In the genomic region with DNA sequence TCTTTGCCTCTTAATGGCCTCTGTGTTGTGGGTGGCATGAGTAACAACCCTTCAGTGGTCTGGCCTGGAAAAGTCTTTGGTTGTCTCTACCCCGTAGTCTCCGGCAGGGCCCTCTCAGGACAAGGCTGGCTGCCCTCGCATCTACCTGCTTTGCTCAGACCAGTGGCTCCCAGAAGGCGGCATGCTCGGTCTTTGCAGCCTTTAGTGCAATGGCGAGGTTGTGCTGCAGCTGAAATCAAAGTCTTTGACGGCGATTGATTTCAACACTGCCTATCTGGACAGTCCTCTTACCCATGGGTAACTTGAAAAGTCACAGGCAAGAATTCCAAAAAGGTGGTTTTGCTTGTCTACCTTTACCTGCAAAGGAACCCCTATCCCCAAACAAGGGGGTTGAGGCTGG, we compare ENCODE assay signal across 25 cellular contexts.
DNase-seq lines count a peak whose midpoint lies in the region; ATAC-seq, FAIRE-seq and TF ChIP-seq lines count a peak whose summit lies in the region.
"Had no signal": no experiment of that assay in that cellular context is flagged by ENCODE, and none has a peak within 500 bp of the region (broad histone marks: within the 10 kb centered on the region; RNA-seq: fewer than 3 reads in every experiment).

No MANE protein-coding gene starts in this region.

- H3K27me3 Mint-ChIP-seq in HFFc6 (ENCODE audit: insufficient read depth), result peaks cover 2% of the 10 kb centered on the region; the same call in 1 of the 2 replicates
- H3K27me3 Mint-ChIP-seq: B cell, T-cell had no signal

- TF ChIP-seq CTCF in GM12878 (IDR thresholded peaks at IDR 0.05 in 2 of 3, conservative IDR thresholded peaks at IDR 0.05 in 1 of 3; ENCODE audit: control insufficient read depth in 2 of 3, extremely low read depth in 1 of 3, insufficient read depth in 1 of 3, low read depth in 3 of 3, low read length in 3 of 3), result no peak
- peak; percentile 17; the same call in 1 of the 2 replicates for TF ChIP-seq CTCF in HepG2 (CRISPR knock-in tag; IDR thresholded peaks at IDR 0.05)
- TF ChIP-seq CTCF in psoas muscle (IDR thresholded peaks at IDR 0.05), result no peak
- TF ChIP-seq CTCF in HFFc6 (IDR thresholded peaks at IDR 0.05), result no peak

- SMC1A ChIA-PET in GM12878 (lab: Charles Lee; ENCODE audit: uncharacterized antibody, unreplicated experiment), result interaction anchor here (0.7 to 22.2 kb wide), 23 partner anchors 9 to 236 kb away, joined by 3 to 682 read pairs (median 4); partner anchors contain the start of gene MALT1

- H3K27me3 ChIP-seq in GM12878 (replicated peaks in 1 of 2; ENCODE audit: control insufficient read depth in 2 of 2, insufficient read depth in 2 of 2, low read length in 1 of 2) (no peaks in the 10 kb centered on the region), HepG2 (ENCODE audit: control insufficient read depth in 1 of 2, insufficient read depth in 2 of 2, low read length in 2 of 2) (no peaks in the 10 kb centered on the region), psoas muscle (ENCODE audit: insufficient read depth in 3 of 3, low read length in 2 of 3) (no peaks in the 10 kb centered on the region)
- H3K27me3 ChIP-seq: MG63 had no signal

- peaks cover 2% of the 10 kb centered on the region; the same call in 1 of the 3 replicates for H3K9me3 ChIP-seq in GM12878 (replicated peaks; ENCODE audit: control insufficient read depth, insufficient read depth, low read length)
- H3K9me3 ChIP-seq in HepG2 (ENCODE audit: low read length), result no peaks in the 10 kb centered on the region
- H3K9me3 ChIP-seq in psoas muscle, result no peaks in the 10 kb centered on the region
- H3K9me3 ChIP-seq: MG63 had no signal

- BruUV-seq in GM12878 (replicated peaks; lab: Mats Ljungman, UMichigan) (no TSS peak), HepG2 (replicated peaks; lab: Mats Ljungman, UMichigan) (no TSS peak)

- FAIRE-seq in GM12891 (lab: Jason Lieb, UNC), result peak; percentile 52
- FAIRE-seq in GM12878 (lab: Jason Lieb, UNC), result no peak
- FAIRE-seq in HepG2 (lab: Jason Lieb, UNC), result no peak
- FAIRE-seq: HTR-8/SVneo had no signal

- H4K20me1 ChIP-seq in GM12878 (ENCODE audit: control insufficient read depth, insufficient read depth), result no peaks in the 10 kb centered on the region
- no peaks in the 10 kb centered on the region for H4K20me1 ChIP-seq in HepG2 (ENCODE audit: insufficient read depth, low read length)

- no peak overlapping the region for H3K9ac ChIP-seq in GM12878 (ENCODE audit: control insufficient read depth, insufficient read depth, low read length)
- no peak overlapping the region for H3K9ac ChIP-seq in HepG2 (ENCODE audit: insufficient read depth, low read depth, low read length)

- H3K27ac ChIP-seq in GM12878 (ENCODE audit: control insufficient read depth, insufficient read depth) (peak overlapping the region; percentile 100), HepG2 (ENCODE audit: extremely low read length, insufficient read depth, low read length) (no peak overlapping the region), psoas muscle (peak overlapping the region; percentile 49)
- H3K27ac ChIP-seq: RWPE1 had no signal

- H3K4me1 Mint-ChIP-seq in HFFc6 (ENCODE audit: low read depth), result peaks cover 7% of the 10 kb centered on the region

- TF ChIP-seq RAD21 in GM12878 (IDR thresholded peaks at IDR 0.05; ENCODE audit: insufficient read depth, low read depth, low read length) (no peak), HepG2 (CRISPR knock-in tag; IDR thresholded peaks at IDR 0.05) (no peak)

- H3K4me2 ChIP-seq in GM12878 (ENCODE audit: control insufficient read depth, insufficient read depth) (peak overlapping the region; percentile 76; the same call in 1 of the 2 replicates), HepG2 (ENCODE audit: low read depth, low read length) (no peak overlapping the region)

- no peak overlapping the region for H3K27ac Mint-ChIP-seq in HFFc6
- H3K27ac Mint-ChIP-seq: B cell; CD4-positive, CD25-positive, alpha-beta regulatory T cell; T-cell had no signal

- no peak overlapping the region for H3K4me3 Mint-ChIP-seq in HFFc6
- H3K4me3 Mint-ChIP-seq: B cell; CD4-positive, CD25-positive, alpha-beta regulatory T cell; T-cell had no signal

- no peaks in the 10 kb centered on the region for H3K9me3 Mint-ChIP-seq in HFFc6
- H3K9me3 Mint-ChIP-seq: CD4-positive, CD25-positive, alpha-beta regulatory T cell; T-cell had no signal

- ATAC-seq in GM12878 (no peak), HepG2 (no peak), psoas muscle (no peak), GM18861 (IDR thresholded peaks at IDR 0.05; ENCODE audit: unreplicated experiment) (no peak)
- ATAC-seq: Panc1, T-cell had no signal

- CTCF ChIA-PET in GM12878 (lab: Yijun Ruan, JAX) (interaction anchor here (0.9 to 20.7 kb wide), 12 partner anchors 9 to 232 kb away, joined by 3 to 743 read pairs (median 4); no protein-coding TSS in a partner anchor), HepG2 (lab: Yijun Ruan, JAX; ENCODE audit: low intra/inter-chr PET ratio, low total read pairs) (no interaction called here)

- H2AFZ ChIP-seq in GM12878 (ENCODE audit: control insufficient read depth, low read depth, low read length), result no peak overlapping the region
- H2AFZ ChIP-seq in HepG2 (ENCODE audit: low read length), result no peak overlapping the region

- TF ChIP-seq POLR2A in GM12891 (IDR thresholded peaks at IDR 0.05; ENCODE audit: low read depth, low read length) (no peak), GM12878 (IDR thresholded peaks at IDR 0.05; ENCODE audit: low read depth, low read length) (no peak), HepG2 (IDR thresholded peaks at IDR 0.05; ENCODE audit: insufficient read depth in 1 of 2, low read depth in 2 of 2, low read length in 2 of 2) (no peak)

- H3K4me1 ChIP-seq in GM12878 (ENCODE audit: control insufficient read depth, insufficient read depth, low read length) (peaks cover 18% of the 10 kb centered on the region), HepG2 (ENCODE audit: insufficient read depth, low read length) (peaks cover 57% of the 10 kb centered on the region), psoas muscle (peaks cover under 1% of the 10 kb centered on the region)

- RAD21 ChIA-PET in GM12878 (lab: Charles Lee; ENCODE audit: unreplicated experiment), result interaction anchor here (0.7 to 21.3 kb wide), 19 partner anchors 9 to 233 kb away, joined by 3 to 522 read pairs (median 5); partner anchors contain the start of gene MALT1

- H3K4me3 ChIP-seq in GM12878 (peak overlapping the region; percentile 77; the same call in 1 of the 2 replicates), HepG2 (replicated peaks in 1 of 3; ENCODE audit: insufficient read depth in 1 of 3, low read depth in 2 of 3, low read length in 3 of 3) (no peak overlapping the region), psoas muscle (no peak overlapping the region)
- H3K4me3 ChIP-seq: MG63 had no signal

- TF ChIP-seq EP300 in GM12878 (IDR thresholded peaks at IDR 0.05; ENCODE audit: borderline replicate concordance in 1 of 2, control insufficient read depth in 1 of 2, low read depth in 2 of 2, low read length in 2 of 2) (no peak), HepG2 (IDR thresholded peaks at IDR 0.05; ENCODE audit: low read depth in 2 of 2, low read length in 2 of 2) (no peak), HepG2 (CRISPR knock-in tag; IDR thresholded peaks at IDR 0.05; ENCODE audit: borderline replicate concordance) (no peak)

- DNase-seq in GM12891 (ENCODE audit: insufficient read length, low spot score), result no peak
- no peak for DNase-seq in GM12878 (ENCODE audit: low read depth, low spot score)
- no peak for DNase-seq in HepG2 (ENCODE audit: low spot score)
- DNase-seq in psoas muscle, result no peak
- DNase-seq in glomerular visceral epithelial cell (ENCODE audit: extremely low spot score), result no peak
- DNase-seq in HFFc6, result no peak
- DNase-seq: CD4-positive, CD25-positive, alpha-beta regulatory T cell; DMS53; H7; KG1; MG63; NCI-H1417; NCI-H187; NCI-H2081 treated with DMSO at 0.1 percent for 48 hours; NCI-H2171; NCI-H226; NCI-H510A; NCI-H69; SHP77; T-cell had no signal

- H3K79me2 ChIP-seq in GM12878 (ENCODE audit: control insufficient read depth, insufficient read depth, low read length) (peaks cover 59% of the 10 kb centered on the region), HepG2 (ENCODE audit: insufficient read depth, low read length) (no peaks in the 10 kb centered on the region)

- 100% methylated on average over 8 of the region's 8 CpGs for WGBS in GM12878 (ENCODE audit: insufficient coverage, insufficient replicate concordance, low lambda C conversion rate, missing lambda C conversion rate)
- 96% methylated on average over 8 of the region's 8 CpGs for WGBS in HepG2 (ENCODE audit: low lambda C conversion rate)
- WGBS in psoas muscle, 3 donors, result 94 to 96% (median 95%) methylated on average over 8 of the region's 8 CpGs

- in situ Hi-C loops in GM12878 (cut with MboI), result loop anchor here (5.0 kb wide), 2 partner anchors 124 to 229 kb away; no protein-coding TSS in a partner anchor
- in situ Hi-C loops in HepG2 (cut with HindIII; ENCODE audit: extremely low pct_ligation_motif_present, low pct_unique_long_range_greater_than_20kb), result loop anchor here (5.0 to 25.0 kb wide), 4 partner anchors 74 to 529 kb away; no protein-coding TSS in a partner anchor

- intact Hi-C loops in GM12878 (cut with micrococcal nuclease; ENCODE audit: unreplicated experiment), result loop anchor here (10.0 kb wide), 2 partner anchors 432 to 612 kb away; no protein-coding TSS in a partner anchor
- intact Hi-C loops in HepG2 (cut with micrococcal nuclease; ENCODE audit: unreplicated experiment), result no loop called here
- intact Hi-C loops in psoas muscle (cut with DNase I), result loop anchor here (5.0 to 10.0 kb wide), 4 partner anchors 59 to 542 kb away; no protein-coding TSS in a partner anchor

- peaks cover 0 to 2% of the 10 kb centered on the region in 2 experiments; a peak in 2 of 4 replicates for H3K36me3 ChIP-seq in GM12878 (ENCODE audit: control insufficient read depth in 2 of 2, insufficient read depth in 2 of 2, low read length in 1 of 2)
- no peaks in the 10 kb centered on the region for H3K36me3 ChIP-seq in HepG2 (replicated peaks in 1 of 2; ENCODE audit: control insufficient read depth in 1 of 2, insufficient read depth in 2 of 2, low read length in 2 of 2)
- peaks cover 0 to 25% of the 10 kb centered on the region in 2 donors for H3K36me3 ChIP-seq in psoas muscle (ENCODE audit: insufficient read depth in 1 of 2, low read depth in 1 of 2)

- POLR2A ChIA-PET in GM12878 (lab: Charles Lee), result interaction anchor here (0.6 to 3.5 kb wide), 10 partner anchors 10 to 231 kb away, joined by 3 to 22 read pairs (median 3); partner anchors contain the start of gene MALT1
- POLR2A ChIA-PET in HepG2 (lab: Yijun Ruan, JAX), result no interaction called here

- H3K36me3 Mint-ChIP-seq in HFFc6 (ENCODE audit: low read depth), result peaks cover 26% of the 10 kb centered on the region
- H3K36me3 Mint-ChIP-seq: CD4-positive, CD25-positive, alpha-beta regulatory T cell; T-cell had no signal

TF ChIP-seq in GM12891, 5 proteins besides CTCF, POLR2A, EP300 and RAD21 (continues in another document):
- TF ChIP-seq TAF1 (IDR thresholded peaks at IDR 0.05; ENCODE audit: low read depth, low read length), result no peak
- no peak for TF ChIP-seq POU2F2 (IDR thresholded peaks at IDR 0.05; ENCODE audit: low read depth, low read length)

TF ChIP-seq in GM12878, 131 proteins besides CTCF, POLR2A, EP300 and RAD21 (continues in another document):
- no peak for TF ChIP-seq CHD1 (IDR thresholded peaks at IDR 0.05; ENCODE audit: low read depth, low read length)
